In the genomic region with DNA sequence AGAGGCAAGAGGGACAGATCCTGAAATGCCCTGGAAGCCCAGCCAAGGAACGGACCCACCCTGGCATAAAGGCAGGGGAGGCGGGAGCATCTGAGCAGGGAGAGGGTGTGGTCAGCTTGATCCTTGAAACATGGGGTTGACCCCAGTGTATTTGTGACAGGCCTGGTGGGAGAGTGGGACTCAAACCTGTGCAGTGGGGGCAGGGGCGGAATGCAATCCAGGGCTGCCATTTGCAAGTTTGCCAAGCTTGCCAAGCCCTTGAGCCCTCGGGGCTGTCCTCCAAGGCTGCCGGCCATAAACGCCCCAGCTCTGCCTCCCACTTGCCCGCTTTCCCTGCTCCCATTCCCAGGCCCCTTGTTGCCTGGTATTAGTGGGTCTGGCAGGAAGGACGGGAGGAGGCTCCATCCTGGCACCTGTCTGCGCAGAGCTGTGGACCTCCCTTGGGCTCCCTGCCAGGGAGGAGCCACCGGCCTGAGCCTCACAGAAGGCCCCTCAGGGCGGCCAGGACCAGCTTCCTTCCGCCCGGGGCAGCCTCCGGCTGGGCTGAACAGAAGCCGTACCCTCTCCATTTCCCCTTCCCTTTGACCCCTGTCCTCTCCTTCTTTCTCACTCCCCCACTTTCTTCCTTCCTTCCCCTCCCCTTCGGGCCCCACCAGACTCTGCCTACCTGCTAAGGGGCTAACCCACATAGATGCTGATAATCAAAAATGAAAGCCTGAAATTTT, we compare ENCODE assay signal across 10 cellular contexts. TPM values are rescaled to one million over a fixed set of nuclear protein-coding genes. Genes with fewer than 3 reads are reported as not detected.
DNase-seq lines count a peak whose midpoint lies in the region; ATAC-seq lines count a peak whose summit lies in the region.
"Had no signal": no experiment of that assay in that cellular context is flagged by ENCODE, and none has a peak within 500 bp of the region (broad histone marks: within the 10 kb centered on the region; RNA-seq: fewer than 3 reads in every experiment).

No MANE protein-coding gene starts in this region.

- peak overlapping the region; percentile 98 for H3K27ac Mint-ChIP-seq in activated CD4-positive, alpha-beta memory T cell treated with anti-CD3 and anti-CD28 coated beads for 36 hours
- H3K27ac Mint-ChIP-seq: stimulated activated memory B cell treated with anti-CD40 and anti-IgM and Interleukin-4, amounts not matched to agents 10 μg/mL and 1 μg/mL and 100 μg/mL, for 72 hours had no signal

- H3K36me3 Mint-ChIP-seq in activated CD4-positive, alpha-beta memory T cell treated with anti-CD3 and anti-CD28 coated beads for 36 hours = no peaks in the 10 kb centered on the region

- H3K27me3 ChIP-seq in right cardiac atrium (ENCODE audit: control insufficient read depth, insufficient read depth) = no peaks in the 10 kb centered on the region

- H3K4me3 ChIP-seq in right cardiac atrium (ENCODE audit: low read length) = no peak overlapping the region

- H3K4me1 Mint-ChIP-seq in activated CD4-positive, alpha-beta memory T cell treated with anti-CD3 and anti-CD28 coated beads for 36 hours (ENCODE audit: low read depth) = peaks cover 86% of the 10 kb centered on the region

- peak in 1 of 3 donors; percentile 52 for DNase-seq in right cardiac atrium
- DNase-seq in cardiac septum (ENCODE audit: low spot score) = no peak
- DNase-seq in activated CD4-positive, alpha-beta memory T cell treated with anti-CD3 and anti-CD28 coated beads for 36 hours = peak; percentile 47
- peak in 1 of 2 donors; percentile 27 for DNase-seq in left colon
- no peak for DNase-seq in HPDE6-E6E7 (ENCODE audit: extremely low spot score)
- DNase-seq in NCI-H524 treated with DMSO at 0.1 percent for 48 hours (lab: John Stamatoyannopoulos, UW) = no peak
- no peak for DNase-seq in stimulated activated CD4-positive, alpha-beta T cell treated with anti-CD3 and anti-CD28 coated beads, Interleukin-12 subunit alpha, Interleukin-12 subunit beta, amount 100 ng/mL, for 4 hours
- DNase-seq: NCI-H446 treated with DMSO at 0.1 percent for 48 hours had no signal

- H3K9me3 Mint-ChIP-seq in activated CD4-positive, alpha-beta memory T cell treated with anti-CD3 and anti-CD28 coated beads for 36 hours = no peaks in the 10 kb centered on the region
- H3K9me3 Mint-ChIP-seq: stimulated activated memory B cell treated with anti-CD40 and anti-IgM and Interleukin-4, amounts not matched to agents 10 μg/mL and 1 μg/mL and 100 μg/mL, for 72 hours had no signal

- intact Hi-C loops in right cardiac atrium (cut with DNase I) (no loop called here), cardiac septum (cut with DNase I) (no loop called here), left colon (cut with DNase I, micrococcal nuclease) (no loop called here)
- intact Hi-C loops in activated CD4-positive, alpha-beta memory T cell treated with anti-CD3 and anti-CD28 coated beads for 36 hours (cut with micrococcal nuclease) = loop anchor here (10.0 kb wide), 1 partner anchor 1270 kb away; no protein-coding TSS in a partner anchor

- H3K27me3 Mint-ChIP-seq in activated CD4-positive, alpha-beta memory T cell treated with anti-CD3 and anti-CD28 coated beads for 36 hours = no peaks in the 10 kb centered on the region

- no peak overlapping the region for H3K27ac ChIP-seq in right cardiac atrium (ENCODE audit: low read length)

- peak overlapping the region; percentile 53 for H3K4me3 Mint-ChIP-seq in activated CD4-positive, alpha-beta memory T cell treated with anti-CD3 and anti-CD28 coated beads for 36 hours
- H3K4me3 Mint-ChIP-seq: stimulated activated memory B cell treated with anti-CD40 and anti-IgM and Interleukin-4, amounts not matched to agents 10 μg/mL and 1 μg/mL and 100 μg/mL, for 72 hours had no signal

- POLR2A ChIA-PET in activated CD4-positive, alpha-beta memory T cell treated with anti-CD3 and anti-CD28 coated beads for 36 hours (lab: Charles Lee) = interaction anchor here (0.9 to 3.2 kb wide), 4 partner anchors 15 to 373 kb away, joined by 4 to 37 read pairs (median 6); partner anchors contain the start of genes GRPEL1 and MRFAP1L1

- ATAC-seq in right cardiac atrium = peak; percentile 9 to 25
- ATAC-seq in left colon = peak; percentile 9
- ATAC-seq in GM21367 (IDR thresholded peaks at IDR 0.05; ENCODE audit: unreplicated experiment) = no peak
- ATAC-seq: stimulated activated memory B cell treated with anti-CD40 and anti-IgM and Interleukin-4, amounts not matched to agents 10 μg/mL and 1 μg/mL and 100 μg/mL, for 72 hours had no signal

- H3K9me3 ChIP-seq in right cardiac atrium (ENCODE audit: control insufficient read depth, low read length) = no peaks in the 10 kb centered on the region

- CTCF ChIA-PET in activated CD4-positive, alpha-beta memory T cell treated with anti-CD3 and anti-CD28 coated beads for 36 hours (lab: Charles Lee) = interaction anchor here (3.2 to 9.7 kb wide), 2 partner anchors 13 to 19 kb away, joined by 22 to 138 read pairs; partner anchors contain the start of gene MRFAP1L1

- 76% methylated on average over 16 of the region's 16 CpGs for WGBS in right cardiac atrium

- H3K4me1 ChIP-seq in right cardiac atrium (ENCODE audit: control insufficient read depth, insufficient read depth, low read length) = peaks cover 12% of the 10 kb centered on the region

RNA-seq across cellular contexts. Expression of gene S100P, which starts 0.7 kb away (rescaled TPM):
- 1 to 10 TPM in 1 of 4 donors, not detected in 3; 1.5 TPM for total RNA-seq in right cardiac atrium
- 0.16 TPM for polyA plus RNA-seq in right cardiac atrium
- 2.8 TPM for total RNA-seq in cardiac septum
- 10 to 100 TPM; 19.3 to 20.3 TPM for total RNA-seq in activated CD4-positive, alpha-beta memory T cell treated with anti-CD3 and anti-CD28 coated beads for 36 hours
- total RNA-seq in left colon = 100 to 1,000 TPM; 136 to 390 TPM

RNA-seq across cellular contexts. Expression of gene MRFAP1L1, which starts 15.3 kb away (rescaled TPM):
- total RNA-seq in right cardiac atrium (10 to 100 TPM; 51.9 to 58.6 (median 54.1) TPM), cardiac septum (48.6 TPM), left colon (10 to 100 TPM; 27.1 to 33.7 TPM)
- 73.4 TPM for polyA plus RNA-seq in right cardiac atrium
- 10 to 100 TPM; 50.7 to 52.0 TPM for total RNA-seq in activated CD4-positive, alpha-beta memory T cell treated with anti-CD3 and anti-CD28 coated beads for 36 hours

RNA-seq across cellular contexts. Expression of gene BLOC1S4, which starts 21.6 kb away (rescaled TPM):
- total RNA-seq in right cardiac atrium (1 to 10 TPM; 7.5 to 9.1 (median 8.4) TPM), cardiac septum (7.5 TPM), left colon (10 to 100 TPM; 13.3 to 15.0 TPM)
- 7.0 TPM for polyA plus RNA-seq in right cardiac atrium
- total RNA-seq in activated CD4-positive, alpha-beta memory T cell treated with anti-CD3 and anti-CD28 coated beads for 36 hours = 10 to 100 TPM; 17.0 to 19.7 TPM

RNA-seq across cellular contexts. Expression of gene MRFAP1, which starts 53.9 kb away (rescaled TPM):
- total RNA-seq in right cardiac atrium (100 to 1,000 TPM; 250 to 276 (median 263) TPM), cardiac septum (262 TPM), left colon (100 to 1,000 TPM; 168 to 169 TPM)
- polyA plus RNA-seq in right cardiac atrium = 335 TPM
- 100 to 1,000 TPM; 122 to 130 TPM for total RNA-seq in activated CD4-positive, alpha-beta memory T cell treated with anti-CD3 and anti-CD28 coated beads for 36 hours

Comparison
In these comparisons a context has a peak if more than half of its experiments do, and no peak if none do; other contexts are left out.
1. RNA of gene S100P, which starts 0.7 kb away (total RNA-seq): 136 to 390 TPM in left colon; 19.3 to 20.3 TPM in activated CD4-positive, alpha-beta memory T cell treated with anti-CD3 and anti-CD28 coated beads for 36 hours, 2.8 TPM in cardiac septum (single experiment) and 1.5 TPM in right cardiac atrium; every median in the first group is over 4 times any median in the second.